Comparison of ENCODE assay signal across 19 cellular contexts in genomic region chr12:125890983-125891382, GRCh38.
DNase-seq lines count a peak whose midpoint lies in the region; ATAC-seq and TF ChIP-seq lines count a peak whose summit lies in the region.
"Had no signal": no experiment of that assay in that cellular context is flagged by ENCODE, and none has a peak within 500 bp of the region (broad histone marks: within the 10 kb centered on the region; RNA-seq: fewer than 3 reads in every experiment).

No MANE protein-coding gene starts in this region.

- H3K27ac ChIP-seq in SJCRH30 (no peak overlapping the region), dorsolateral prefrontal cortex (peak overlapping the region in 39 of 59 donors; percentile 3 to 85 (median 62)), lung (ENCODE audit: low read depth in 1 of 2, low read length in 1 of 2) (peak overlapping the region in 1 of 2 donors; percentile 0), upper lobe of left lung (no peak overlapping the region), thyroid gland (no peak overlapping the region)
- H3K27ac ChIP-seq: hepatocyte, KMS-11, PC-9 had no signal

- H3K4me1 ChIP-seq in SJCRH30 (no peaks in the 10 kb centered on the region), lung (ENCODE audit: control insufficient read depth in 2 of 2, insufficient read depth in 2 of 2, low read length in 2 of 2) (peaks cover 0 to 1% of the 10 kb centered on the region in 2 donors), upper lobe of left lung (peaks cover 0 to 10% (median 0%) of the 10 kb centered on the region in 4 donors), thyroid gland (no peaks in the 10 kb centered on the region)
- H3K4me1 ChIP-seq: BE2C had no signal

- peak; percentile 66 for ATAC-seq in lung (ENCODE audit: insufficient read depth, low FRiP score)
- peak; percentile 29 to 86 for ATAC-seq in upper lobe of left lung (ENCODE audit: low FRiP score in 2 of 2)

- H3K4me3 ChIP-seq in SJCRH30 (no peak overlapping the region), dorsolateral prefrontal cortex (no peak overlapping the region), lung (no peak overlapping the region), upper lobe of left lung (no peak overlapping the region), thyroid gland (replicated peaks in 1 of 3) (no peak overlapping the region)
- H3K4me3 ChIP-seq: hepatocyte, PC-9 had no signal

- no peak for TF ChIP-seq EP300 in upper lobe of left lung (IDR thresholded peaks at IDR 0.05)

- TF ChIP-seq CTCF in dorsolateral prefrontal cortex (IDR thresholded peaks at IDR 0.05 in 54 of 56, conservative IDR thresholded peaks at IDR 0.05 in 2 of 56; ENCODE audit: low read depth in 1 of 56, partially characterized antibody in 56 of 56) (no peak), lung (IDR thresholded peaks at IDR 0.05; ENCODE audit: control extremely low read depth, extremely low read depth) (no peak), upper lobe of left lung (IDR thresholded peaks at IDR 0.05) (no peak), thyroid gland (IDR thresholded peaks at IDR 0.05) (no peak)

- no peaks in the 10 kb centered on the region for H3K9me3 ChIP-seq in SJCRH30 (replicated peaks)
- H3K9me3 ChIP-seq in lung (ENCODE audit: control insufficient read depth in 2 of 2, insufficient read depth in 1 of 2, low read length in 1 of 2), result peaks cover 0 to 2% of the 10 kb centered on the region in 2 donors
- no peaks in the 10 kb centered on the region for H3K9me3 ChIP-seq in upper lobe of left lung
- H3K9me3 ChIP-seq in thyroid gland, result no peaks in the 10 kb centered on the region

- 37 to 48% methylated on average over 6 of the region's 6 CpGs for WGBS in lung, 2 donors
- 27 to 30% methylated on average over 6 of the region's 6 CpGs for WGBS in upper lobe of left lung, 2 donors
- WGBS in thyroid gland, 2 donors, result 25 to 32% methylated on average over 6 of the region's 6 CpGs

- intact Hi-C loops in dorsolateral prefrontal cortex (cut with DNase I) (no loop called here), thyroid gland (cut with DNase I) (no loop called here)

- no peaks in the 10 kb centered on the region for H3K36me3 ChIP-seq in SJCRH30
- H3K36me3 ChIP-seq in lung (ENCODE audit: control insufficient read depth in 2 of 2, insufficient read depth in 2 of 2, low read length in 2 of 2), result no peaks in the 10 kb centered on the region
- no peaks in the 10 kb centered on the region for H3K36me3 ChIP-seq in upper lobe of left lung
- H3K36me3 ChIP-seq in thyroid gland, result no peaks in the 10 kb centered on the region
- H3K36me3 ChIP-seq: BE2C had no signal

- TF ChIP-seq POLR2A in upper lobe of left lung (IDR thresholded peaks at IDR 0.05) (no peak), thyroid gland (IDR thresholded peaks at IDR 0.05) (no peak)

- H3K27me3 ChIP-seq in SJCRH30 (no peaks in the 10 kb centered on the region), dorsolateral prefrontal cortex (no peaks in the 10 kb centered on the region), lung (ENCODE audit: control insufficient read depth, insufficient read depth) (no peaks in the 10 kb centered on the region), upper lobe of left lung (no peaks in the 10 kb centered on the region), thyroid gland (no peaks in the 10 kb centered on the region)
- H3K27me3 ChIP-seq: BE2C, hepatocyte had no signal

- DNase-seq in SJCRH30 (peak; percentile 2 to 5), dorsolateral prefrontal cortex (peak in 1 of 10 donors; percentile 3), lung (ENCODE audit: low spot score) (peak; percentile 29), upper lobe of left lung (peak in 1 of 2 donors; percentile 48), thyroid gland (no peak), AML-193 (lab: John Stamatoyannopoulos, UW) (no peak)
- no peak for DNase-seq in stimulated activated CD4-positive, alpha-beta T cell treated with anti-CD3 and anti-CD28 coated beads, Interleukin-2, amount 100 ng/mL, for 24 hours
- DNase-seq: activated CD4-positive, alpha-beta T cell treated with anti-CD3 and anti-CD28 coated beads, Interleukin-2, amount 10 ng/mL, durations not matched to agents 7 days and 5 days; activated naive CD4-positive, alpha-beta T cell treated with anti-CD3 and anti-CD28 coated beads, Interleukin-2, amount 10 ng/mL, durations not matched to agents 7 days and 5 days; BE2C; central memory CD4-positive, alpha-beta T cell; DMS 273 treated with DMSO at 0.1 percent for 48 hours; effector memory CD4-positive, alpha-beta T cell; NCI-H1105; NCI-H748 treated with DMSO at 0.1 percent for 48 hours; PC-9; SW 1271 had no signal

Comparison
In these comparisons a context has a peak if more than half of its experiments do, and no peak if none do; other contexts are left out.
1. DNase-seq: peak in SJCRH30 (2 of 2) and lung (single experiment); none in stimulated activated CD4-positive, alpha-beta T cell treated with anti-CD3 and anti-CD28 coated beads, Interleukin-2, amount 100 ng/mL, for 24 hours (0 of 2), thyroid gland (0 of 2) and AML-193 (0 of 2).
2. H3K27ac ChIP-seq: peak in dorsolateral prefrontal cortex (39 of 59); none in SJCRH30 (single experiment), upper lobe of left lung (0 of 4) and thyroid gland (0 of 3).